29 cellular contexts compared by ENCODE assay signal in the genomic region with DNA sequence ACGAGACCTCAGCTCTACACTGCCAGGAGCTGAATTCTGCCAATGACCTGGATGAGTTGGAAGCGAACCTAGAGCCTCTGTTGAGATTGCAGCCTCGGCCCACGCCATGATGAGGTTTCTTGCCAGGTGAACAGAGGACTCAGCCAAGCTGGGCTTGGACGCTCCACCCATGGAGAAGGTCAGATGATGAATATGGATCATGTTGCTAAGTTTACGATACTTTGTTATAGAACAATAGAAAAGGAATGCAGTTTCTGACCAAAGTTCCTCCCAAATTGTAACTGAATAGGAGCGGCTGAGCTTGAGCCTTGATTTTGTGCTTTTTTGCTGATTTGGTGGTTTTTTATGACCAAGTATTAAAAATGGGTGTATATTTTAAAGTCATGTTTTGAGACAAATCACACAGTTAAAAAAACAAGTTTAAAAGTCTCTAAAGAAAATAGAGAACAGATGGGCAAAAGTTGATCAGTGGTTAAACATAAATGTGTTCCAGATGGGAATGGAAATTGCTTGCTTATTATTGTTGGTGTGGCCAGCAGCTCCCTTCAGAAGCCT. TPM values are rescaled to one million over a fixed set of nuclear protein-coding genes. Genes with fewer than 3 reads are reported as not detected.
A peak's percentile ranks its signal among the peaks of the same experiment; 100 is the strongest.
DNase-seq lines count a peak whose midpoint lies in the region; ATAC-seq and TF ChIP-seq lines count a peak whose summit lies in the region.
"Had no signal": no experiment of that assay in that cellular context is flagged by ENCODE, and none has a peak within 500 bp of the region (broad histone marks: within the 10 kb centered on the region; RNA-seq: fewer than 3 reads in every experiment).

No MANE protein-coding gene starts in this region.

- peaks cover 8% of the 10 kb centered on the region for H3K4me1 Mint-ChIP-seq in GM23338
- H3K4me1 Mint-ChIP-seq: activated CD8-positive, alpha-beta memory T cell treated with anti-CD3 and anti-CD28 coated beads, Interleukin-2, amount 10 ng/mL, durations not matched to agents 7 days and 5 days; activated naive CD8-positive, alpha-beta T cell treated with anti-CD3 and anti-CD28 coated beads for 36 hours had no signal

- peaks cover 8% of the 10 kb centered on the region for H3K27me3 Mint-ChIP-seq in GM23338 (ENCODE audit: insufficient read depth, low read depth, poor library complexity)
- H3K27me3 Mint-ChIP-seq: activated naive CD8-positive, alpha-beta T cell treated with anti-CD3 and anti-CD28 coated beads for 36 hours had no signal

- 89% methylated on average over 7 of the region's 7 CpGs for WGBS in thymus

- H3K4me2 ChIP-seq in GM23338: no peak overlapping the region
- H3K4me2 ChIP-seq: BLaER1, smooth muscle cell had no signal

- peaks cover 3% of the 10 kb centered on the region; the same call in 1 of the 3 replicates for H3K36me3 Mint-ChIP-seq in GM23338 (ENCODE audit: low read depth)
- H3K36me3 Mint-ChIP-seq: activated CD8-positive, alpha-beta memory T cell treated with anti-CD3 and anti-CD28 coated beads, Interleukin-2, amount 10 ng/mL, durations not matched to agents 7 days and 5 days; activated naive CD8-positive, alpha-beta T cell treated with anti-CD3 and anti-CD28 coated beads for 36 hours had no signal

- H3K27ac ChIP-seq in thymus (ENCODE audit: low read depth): peak overlapping the region; percentile 20
- H3K27ac ChIP-seq in GM23338 (ENCODE audit: low read depth): no peak overlapping the region
- H3K27ac ChIP-seq: 22Rv1, BLaER1, body of pancreas, transverse colon had no signal

- no peak overlapping the region for H3K4me3 Mint-ChIP-seq in GM23338
- H3K4me3 Mint-ChIP-seq: activated CD8-positive, alpha-beta memory T cell treated with anti-CD3 and anti-CD28 coated beads, Interleukin-2, amount 10 ng/mL, durations not matched to agents 7 days and 5 days; activated naive CD8-positive, alpha-beta T cell treated with anti-CD3 and anti-CD28 coated beads for 36 hours had no signal

- peaks cover 11% of the 10 kb centered on the region; the same call in 2 of the 3 replicates for H3K9me3 Mint-ChIP-seq in GM23338

- no peak overlapping the region for H3K27ac Mint-ChIP-seq in GM23338
- H3K27ac Mint-ChIP-seq: activated CD8-positive, alpha-beta memory T cell treated with anti-CD3 and anti-CD28 coated beads, Interleukin-2, amount 10 ng/mL, durations not matched to agents 7 days and 5 days; activated naive CD8-positive, alpha-beta T cell treated with anti-CD3 and anti-CD28 coated beads for 36 hours had no signal

- no peak overlapping the region for H2AFZ ChIP-seq in GM23338

- no peaks in the 10 kb centered on the region for H3F3A ChIP-seq in GM23338 (replicated peaks; ENCODE audit: low read depth)

- H3K27me3 ChIP-seq in thymus (ENCODE audit: control insufficient read depth, insufficient read depth) (no peaks in the 10 kb centered on the region), GM23338 (ENCODE audit: insufficient read depth) (no peaks in the 10 kb centered on the region)
- H3K27me3 ChIP-seq: BLaER1, body of pancreas, transverse colon had no signal

- H3K4me3 ChIP-seq in thymus (ENCODE audit: low read length): no peak overlapping the region
- no peak overlapping the region for H3K4me3 ChIP-seq in GM23338
- H3K4me3 ChIP-seq: BLaER1, body of pancreas, smooth muscle cell, transverse colon had no signal

- no peaks in the 10 kb centered on the region for H3K9me3 ChIP-seq in thymus (ENCODE audit: control insufficient read depth)
- H3K9me3 ChIP-seq: body of pancreas had no signal

- H3K4me1 ChIP-seq in thymus (ENCODE audit: control insufficient read depth, insufficient read depth, low read length): no peaks in the 10 kb centered on the region
- no peaks in the 10 kb centered on the region; the same call in 1 of the 2 replicates for H3K4me1 ChIP-seq in GM23338 (ENCODE audit: insufficient read depth)
- H3K4me1 ChIP-seq: BLaER1, body of pancreas had no signal

- no peaks in the 10 kb centered on the region for H3K79me2 ChIP-seq in GM23338 (replicated peaks; ENCODE audit: insufficient read depth)

- H3K36me3 ChIP-seq in thymus (ENCODE audit: control insufficient read depth, insufficient read depth): no peaks in the 10 kb centered on the region
- H3K36me3 ChIP-seq in GM23338 (ENCODE audit: insufficient read depth): no peaks in the 10 kb centered on the region
- H3K36me3 ChIP-seq: BLaER1, transverse colon had no signal

- H4K20me1 ChIP-seq in GM23338 (replicated peaks; ENCODE audit: insufficient read depth): no peaks in the 10 kb centered on the region
- H4K20me1 ChIP-seq: BLaER1 had no signal

- ATAC-seq in GM23338 (no peak), GM18909 (IDR thresholded peaks at IDR 0.05; ENCODE audit: poor library complexity, unreplicated experiment) (no peak), HG02970 (IDR thresholded peaks at IDR 0.05; ENCODE audit: low FRiP score, unreplicated experiment) (no peak)
- ATAC-seq: activated CD8-positive, alpha-beta memory T cell treated with anti-CD3 and anti-CD28 coated beads, Interleukin-2, amount 10 ng/mL, durations not matched to agents 7 days and 5 days; body of pancreas; HCT116; stimulated activated naive CD8-positive, alpha-beta T cell treated with anti-CD3 and anti-CD28 coated beads, Interleukin-15, Interleukin-2, amounts not matched to agents 100 U/mL and 50 U/mL, for 24 hours had no signal

- H3K9me2 ChIP-seq in GM23338 (ENCODE audit: insufficient read depth): no peaks in the 10 kb centered on the region

- no peak for TF ChIP-seq CTCF in GM23338 (conservative IDR thresholded peaks at IDR 0.05; ENCODE audit: low read depth in 2 of 2)

- peak; percentile 32 for DNase-seq in NCI-H1694 treated with DMSO at 0.1 percent for 48 hours (lab: John Stamatoyannopoulos, UW)
- no peak for DNase-seq in NCI-H1694 (lab: John Stamatoyannopoulos, UW)
- peak; percentile 60 for DNase-seq in RPMI7951 (ENCODE audit: low read depth)
- peak; percentile 96 for DNase-seq in fibroblast of peridontal ligament (ENCODE audit: extremely low read depth)
- no peak for DNase-seq in GM23338 (ENCODE audit: low spot score)
- DNase-seq: activated CD4-positive, alpha-beta T cell treated with anti-CD3 and anti-CD28 coated beads for 48 hours; activated CD8-positive, alpha-beta memory T cell treated with anti-CD3 and anti-CD28 coated beads, Interleukin-2, amount 10 ng/mL, durations not matched to agents 7 days and 5 days; activated naive CD8-positive, alpha-beta T cell treated with anti-CD3 and anti-CD28 coated beads for 36 hours; body of pancreas; Calu3; erythroblast; Kasumi-1; mammary epithelial cell; NCI-H1048; NCI-H1930; OCI-M1; Right ventricle myocardium superior; stimulated activated CD4-positive, alpha-beta T cell treated with anti-CD3 and anti-CD28 coated beads, Interleukin-4, amount 100 ng/mL, for 4 hours; stimulated activated naive CD8-positive, alpha-beta T cell treated with anti-CD3 and anti-CD28 coated beads, Interleukin-15, Interleukin-2, amounts not matched to agents 100 U/mL and 50 U/mL, for 24 hours; T-helper 1 cell; transverse colon had no signal

TF ChIP-seq in GM23338, 12 proteins besides CTCF, POLR2A, EP300 and RAD21 (continues in another document):
- TF ChIP-seq CREB1 (CRISPR knock-in tag; IDR thresholded peaks at IDR 0.05; ENCODE audit: low read depth) (no peak), JUNB (IDR thresholded peaks at IDR 0.05; ENCODE audit: unreplicated experiment) (no peak), NANOG (IDR thresholded peaks at IDR 0.05; ENCODE audit: borderline replicate concordance) (no peak), ZNF331 (CRISPR knock-in tag; IDR thresholded peaks at IDR 0.05; ENCODE audit: low read depth) (no peak), EZH2phosphoT487 (IDR thresholded peaks at IDR 0.05; ENCODE audit: unreplicated experiment) (no peak), ZNF114 (CRISPR knock-in tag; IDR thresholded peaks at IDR 0.05) (no peak)
- TF ChIP-seq, protein P1, sequence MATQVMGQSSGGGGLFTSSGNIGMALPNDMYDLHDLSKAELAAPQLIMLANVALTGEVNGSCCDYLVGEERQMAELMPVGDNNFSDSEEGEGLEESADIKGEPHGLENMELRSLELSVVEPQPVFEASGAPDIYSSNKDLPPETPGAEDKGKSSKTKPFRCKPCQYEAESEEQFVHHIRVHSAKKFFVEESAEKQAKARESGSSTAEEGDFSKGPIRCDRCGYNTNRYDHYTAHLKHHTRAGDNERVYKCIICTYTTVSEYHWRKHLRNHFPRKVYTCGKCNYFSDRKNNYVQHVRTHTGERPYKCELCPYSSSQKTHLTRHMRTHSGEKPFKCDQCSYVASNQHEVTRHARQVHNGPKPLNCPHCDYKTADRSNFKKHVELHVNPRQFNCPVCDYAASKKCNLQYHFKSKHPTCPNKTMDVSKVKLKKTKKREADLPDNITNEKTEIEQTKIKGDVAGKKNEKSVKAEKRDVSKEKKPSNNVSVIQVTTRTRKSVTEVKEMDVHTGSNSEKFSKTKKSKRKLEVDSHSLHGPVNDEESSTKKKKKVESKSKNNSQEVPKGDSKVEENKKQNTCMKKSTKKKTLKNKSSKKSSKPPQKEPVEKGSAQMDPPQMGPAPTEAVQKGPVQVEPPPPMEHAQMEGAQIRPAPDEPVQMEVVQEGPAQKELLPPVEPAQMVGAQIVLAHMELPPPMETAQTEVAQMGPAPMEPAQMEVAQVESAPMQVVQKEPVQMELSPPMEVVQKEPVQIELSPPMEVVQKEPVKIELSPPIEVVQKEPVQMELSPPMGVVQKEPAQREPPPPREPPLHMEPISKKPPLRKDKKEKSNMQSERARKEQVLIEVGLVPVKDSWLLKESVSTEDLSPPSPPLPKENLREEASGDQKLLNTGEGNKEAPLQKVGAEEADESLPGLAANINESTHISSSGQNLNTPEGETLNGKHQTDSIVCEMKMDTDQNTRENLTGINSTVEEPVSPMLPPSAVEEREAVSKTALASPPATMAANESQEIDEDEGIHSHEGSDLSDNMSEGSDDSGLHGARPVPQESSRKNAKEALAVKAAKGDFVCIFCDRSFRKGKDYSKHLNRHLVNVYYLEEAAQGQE (IDR thresholded peaks at IDR 0.05; ENCODE audit: unreplicated experiment): no peak
- TF ChIP-seq, protein P2, sequence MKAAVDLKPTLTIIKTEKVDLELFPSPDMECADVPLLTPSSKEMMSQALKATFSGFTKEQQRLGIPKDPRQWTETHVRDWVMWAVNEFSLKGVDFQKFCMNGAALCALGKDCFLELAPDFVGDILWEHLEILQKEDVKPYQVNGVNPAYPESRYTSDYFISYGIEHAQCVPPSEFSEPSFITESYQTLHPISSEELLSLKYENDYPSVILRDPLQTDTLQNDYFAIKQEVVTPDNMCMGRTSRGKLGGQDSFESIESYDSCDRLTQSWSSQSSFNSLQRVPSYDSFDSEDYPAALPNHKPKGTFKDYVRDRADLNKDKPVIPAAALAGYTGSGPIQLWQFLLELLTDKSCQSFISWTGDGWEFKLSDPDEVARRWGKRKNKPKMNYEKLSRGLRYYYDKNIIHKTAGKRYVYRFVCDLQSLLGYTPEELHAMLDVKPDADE (IDR thresholded peaks at IDR 0.05): no peak

RNA-seq across cellular contexts. Expression of a gene that starts 32.9 kb away (rescaled TPM):
- total RNA-seq in RPMI7951 (2014; rRNA removed; shearing (Covaris generic)): 0.59 and 0.84 TPM in 2 replicates
- polyA plus RNA-seq in thymus (0.68 TPM), GM23338 (2016; fragmentation: Nextera tagmentation; extraction: Ambion mirVana) (0.57 TPM in 1 of 2 replicates, not detected in the other)
- 1.0 TPM in 1 of 2 replicates, not detected in the other for total RNA-seq in GM23338 (2014; rRNA removed; shearing (Covaris generic))
- total RNA-seq: activated naive CD8-positive, alpha-beta T cell treated with anti-CD3 and anti-CD28 coated beads for 36 hours; HT1080; Right ventricle myocardium superior had no signal
- polyA plus RNA-seq: smooth muscle cell had no signal

Comparison
In these comparisons a context has a peak if more than half of its experiments do, and no peak if none do; other contexts are left out.
1. DNase-seq: peak in NCI-H1694 treated with DMSO at 0.1 percent for 48 hours (single experiment), RPMI7951 (single experiment) and fibroblast of peridontal ligament (single experiment); none in NCI-H1694 (single experiment) and GM23338 (single experiment).